Comparison of ENCODE assay signal across 12 cellular contexts in the genomic region with DNA sequence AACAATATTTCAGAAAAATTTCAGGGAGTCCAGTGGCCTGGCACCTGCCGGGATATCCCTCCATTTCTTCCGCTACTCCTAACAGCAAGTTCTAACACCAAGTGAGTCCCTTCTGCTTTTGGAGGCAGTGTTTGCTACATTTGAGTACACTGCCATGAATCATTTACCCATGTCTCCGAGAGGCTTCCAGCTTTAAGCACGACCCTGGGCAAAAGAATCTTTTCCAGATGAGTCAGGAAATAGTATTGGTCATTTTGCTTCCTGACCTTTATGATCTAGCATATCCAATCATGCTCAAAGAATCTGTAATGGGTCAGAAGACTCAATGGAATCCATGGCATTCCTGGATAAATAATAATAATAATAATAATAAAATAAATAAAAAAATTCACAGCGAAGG.
DNase-seq lines count a peak whose midpoint lies in the region; ATAC-seq and TF ChIP-seq lines count a peak whose summit lies in the region.
"Had no signal": no experiment of that assay in that cellular context is flagged by ENCODE, and none has a peak within 500 bp of the region (broad histone marks: within the 10 kb centered on the region; RNA-seq: fewer than 3 reads in every experiment).

No MANE protein-coding gene starts in this region.

- peak; percentile 92 for DNase-seq in AG09309 (ENCODE audit: low read depth)
- DNase-seq in M059J (ENCODE audit: low read depth) = peak; percentile 99
- DNase-seq in cardiac fibroblast (ENCODE audit: low read depth in 2 of 2) = peak; percentile 59 to 95
- peak; percentile 35 to 96 for DNase-seq in lung microvascular endothelial cell (ENCODE audit: low read depth in 2 of 2)
- no peak for DNase-seq in GOT3 (lab: John Stamatoyannopoulos, UW)
- DNase-seq in NCI-H82 treated with DMSO at 0.1 percent for 48 hours (lab: John Stamatoyannopoulos, UW; ENCODE audit: unreplicated experiment) = no peak
- DNase-seq: activated CD4-positive, alpha-beta T cell treated with anti-CD3 and anti-CD28 coated beads, Interleukin-2, amount 10 ng/mL, durations not matched to agents 7 days and 5 days; NCI-H526; tibial artery had no signal

- ATAC-seq in HG03108 (IDR thresholded peaks at IDR 0.05; ENCODE audit: unreplicated experiment) (no peak), HG02798 (IDR thresholded peaks at IDR 0.05; ENCODE audit: poor library complexity, unreplicated experiment) (no peak)

- TF ChIP-seq CTCF in AG09309 (IDR thresholded peaks at IDR 0.05; ENCODE audit: control insufficient read depth, insufficient read depth, low read depth, low read length, missing control alignments) (no peak), cardiac fibroblast (IDR thresholded peaks at IDR 0.05; ENCODE audit: low read depth, low read length) (no peak)

- no peak overlapping the region for H3K4me3 ChIP-seq in AG09309 (ENCODE audit: control insufficient read depth, low read depth, low read length)
- H3K4me3 ChIP-seq in cardiac fibroblast (replicated peaks in 1 of 2; ENCODE audit: low read depth in 2 of 2, low read length in 2 of 2) = no peak overlapping the region
- H3K4me3 ChIP-seq: prostate gland, tibial artery had no signal

Comparison
In these comparisons a context has a peak if more than half of its experiments do, and no peak if none do; other contexts are left out.
1. DNase-seq: peak in AG09309 (single experiment), M059J (single experiment), cardiac fibroblast (2 of 2) and lung microvascular endothelial cell (2 of 2); none in GOT3 (single experiment) and NCI-H82 treated with DMSO at 0.1 percent for 48 hours (single experiment).